Comparison of ENCODE assay signal across 1 cellular context in the genomic region with DNA sequence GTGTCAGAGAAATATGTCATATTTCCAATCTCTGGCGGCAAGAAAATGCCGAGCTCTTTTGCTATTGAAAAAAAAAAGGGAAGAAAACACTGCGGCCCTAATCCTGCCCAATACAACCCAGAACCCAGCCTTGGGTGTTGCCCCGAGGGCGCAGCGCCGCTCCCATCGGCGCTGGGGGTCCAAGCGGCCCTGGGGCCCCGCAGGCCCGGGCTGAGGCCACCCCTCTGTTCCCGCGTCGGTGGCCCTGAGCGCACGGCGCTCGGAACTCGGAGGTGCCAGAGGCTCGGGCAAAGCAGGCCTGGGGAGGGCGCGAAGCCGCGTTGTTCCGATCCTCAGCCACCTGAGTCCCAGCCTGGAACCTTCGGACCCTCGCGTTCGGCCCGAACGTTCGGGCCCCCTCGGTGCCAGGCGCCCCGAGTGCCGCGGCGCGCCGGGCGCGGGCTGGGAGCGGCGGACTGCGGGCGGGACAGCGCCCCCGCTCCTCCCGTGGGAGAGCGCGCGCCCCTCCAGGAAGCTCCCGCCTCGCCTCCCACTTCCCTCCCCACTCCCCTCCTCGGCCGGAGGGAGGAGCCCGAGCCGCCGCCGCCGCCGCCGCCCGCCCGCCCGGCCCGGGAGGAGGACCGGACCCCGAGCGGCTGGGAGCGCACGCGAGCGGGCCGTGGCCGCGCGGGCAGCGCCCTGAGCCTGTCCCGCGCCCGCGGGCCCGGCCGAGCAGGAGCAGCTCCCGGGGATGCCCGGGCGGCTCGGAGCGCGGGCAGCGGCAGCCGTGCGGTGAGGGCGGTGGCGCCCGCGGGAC.
TF ChIP-seq lines count a peak whose summit lies in the region.

A gene (plus strand): TSS at position 594 of the 796 bp plus-strand sequence. CDS start 18,160 bp downstream, outside the sequence.

TF ChIP-seq in HepG2, 621 proteins besides CTCF, POLR2A, EP300 and RAD21 (continued from another document and continues in another):
- TF ChIP-seq, protein P1, sequence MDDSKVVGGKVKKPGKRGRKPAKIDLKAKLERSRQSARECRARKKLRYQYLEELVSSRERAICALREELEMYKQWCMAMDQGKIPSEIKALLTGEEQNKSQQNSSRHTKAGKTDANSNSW (CRISPR knock-in tag; IDR thresholded peaks at IDR 0.05; ENCODE audit: borderline replicate concordance): no peak; the same call in 1 of the 2 replicates
- TF ChIP-seq ZNF557 (CRISPR knock-in tag; IDR thresholded peaks at IDR 0.05): 0 out of 2 replicates have a peak, but pooled peaks have one; percentile 32
- TF ChIP-seq, protein P2, sequence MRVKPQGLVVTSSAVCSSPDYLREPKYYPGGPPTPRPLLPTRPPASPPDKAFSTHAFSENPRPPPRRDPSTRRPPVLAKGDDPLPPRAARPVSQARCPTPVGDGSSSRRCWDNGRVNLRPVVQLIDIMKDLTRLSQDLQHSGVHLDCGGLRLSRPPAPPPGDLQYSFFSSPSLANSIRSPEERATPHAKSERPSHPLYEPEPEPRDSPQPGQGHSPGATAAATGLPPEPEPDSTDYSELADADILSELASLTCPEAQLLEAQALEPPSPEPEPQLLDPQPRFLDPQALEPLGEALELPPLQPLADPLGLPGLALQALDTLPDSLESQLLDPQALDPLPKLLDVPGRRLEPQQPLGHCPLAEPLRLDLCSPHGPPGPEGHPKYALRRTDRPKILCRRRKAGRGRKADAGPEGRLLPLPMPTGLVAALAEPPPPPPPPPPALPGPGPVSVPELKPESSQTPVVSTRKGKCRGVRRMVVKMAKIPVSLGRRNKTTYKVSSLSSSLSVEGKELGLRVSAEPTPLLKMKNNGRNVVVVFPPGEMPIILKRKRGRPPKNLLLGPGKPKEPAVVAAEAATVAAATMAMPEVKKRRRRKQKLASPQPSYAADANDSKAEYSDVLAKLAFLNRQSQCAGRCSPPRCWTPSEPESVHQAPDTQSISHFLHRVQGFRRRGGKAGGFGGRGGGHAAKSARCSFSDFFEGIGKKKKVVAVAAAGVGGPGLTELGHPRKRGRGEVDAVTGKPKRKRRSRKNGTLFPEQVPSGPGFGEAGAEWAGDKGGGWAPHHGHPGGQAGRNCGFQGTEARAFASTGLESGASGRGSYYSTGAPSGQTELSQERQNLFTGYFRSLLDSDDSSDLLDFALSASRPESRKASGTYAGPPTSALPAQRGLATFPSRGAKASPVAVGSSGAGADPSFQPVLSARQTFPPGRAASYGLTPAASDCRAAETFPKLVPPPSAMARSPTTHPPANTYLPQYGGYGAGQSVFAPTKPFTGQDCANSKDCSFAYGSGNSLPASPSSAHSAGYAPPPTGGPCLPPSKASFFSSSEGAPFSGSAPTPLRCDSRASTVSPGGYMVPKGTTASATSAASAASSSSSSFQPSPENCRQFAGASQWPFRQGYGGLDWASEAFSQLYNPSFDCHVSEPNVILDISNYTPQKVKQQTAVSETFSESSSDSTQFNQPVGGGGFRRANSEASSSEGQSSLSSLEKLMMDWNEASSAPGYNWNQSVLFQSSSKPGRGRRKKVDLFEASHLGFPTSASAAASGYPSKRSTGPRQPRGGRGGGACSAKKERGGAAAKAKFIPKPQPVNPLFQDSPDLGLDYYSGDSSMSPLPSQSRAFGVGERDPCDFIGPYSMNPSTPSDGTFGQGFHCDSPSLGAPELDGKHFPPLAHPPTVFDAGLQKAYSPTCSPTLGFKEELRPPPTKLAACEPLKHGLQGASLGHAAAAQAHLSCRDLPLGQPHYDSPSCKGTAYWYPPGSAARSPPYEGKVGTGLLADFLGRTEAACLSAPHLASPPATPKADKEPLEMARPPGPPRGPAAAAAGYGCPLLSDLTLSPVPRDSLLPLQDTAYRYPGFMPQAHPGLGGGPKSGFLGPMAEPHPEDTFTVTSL (CRISPR knock-in tag; IDR thresholded peaks at IDR 0.05; ENCODE audit: borderline replicate concordance): no peak
- TF ChIP-seq, protein P3, sequence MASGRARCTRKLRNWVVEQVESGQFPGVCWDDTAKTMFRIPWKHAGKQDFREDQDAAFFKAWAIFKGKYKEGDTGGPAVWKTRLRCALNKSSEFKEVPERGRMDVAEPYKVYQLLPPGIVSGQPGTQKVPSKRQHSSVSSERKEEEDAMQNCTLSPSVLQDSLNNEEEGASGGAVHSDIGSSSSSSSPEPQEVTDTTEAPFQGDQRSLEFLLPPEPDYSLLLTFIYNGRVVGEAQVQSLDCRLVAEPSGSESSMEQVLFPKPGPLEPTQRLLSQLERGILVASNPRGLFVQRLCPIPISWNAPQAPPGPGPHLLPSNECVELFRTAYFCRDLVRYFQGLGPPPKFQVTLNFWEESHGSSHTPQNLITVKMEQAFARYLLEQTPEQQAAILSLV (CRISPR knock-in tag; IDR thresholded peaks at IDR 0.05; ENCODE audit: borderline replicate concordance): no peak
- TF ChIP-seq SAP130 (CRISPR knock-in tag; IDR thresholded peaks at IDR 0.05; ENCODE audit: low read depth): no peak
- TF ChIP-seq ZBTB7A (CRISPR knock-in tag; IDR thresholded peaks at IDR 0.05): peak; percentile 59; the same call in 1 of the 2 replicates
- TF ChIP-seq ZFP90 (CRISPR knock-in tag; IDR thresholded peaks at IDR 0.05; ENCODE audit: borderline replicate concordance): peak; percentile 31; the same call in 1 of the 2 replicates
- TF ChIP-seq ZNF264 (CRISPR knock-in tag; IDR thresholded peaks at IDR 0.05): no peak
- TF ChIP-seq, protein P4, sequence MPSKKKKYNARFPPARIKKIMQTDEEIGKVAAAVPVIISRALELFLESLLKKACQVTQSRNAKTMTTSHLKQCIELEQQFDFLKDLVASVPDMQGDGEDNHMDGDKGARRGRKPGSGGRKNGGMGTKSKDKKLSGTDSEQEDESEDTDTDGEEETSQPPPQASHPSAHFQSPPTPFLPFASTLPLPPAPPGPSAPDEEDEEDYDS (CRISPR knock-in tag; IDR thresholded peaks at IDR 0.05): no peak
- TF ChIP-seq, protein P5, sequence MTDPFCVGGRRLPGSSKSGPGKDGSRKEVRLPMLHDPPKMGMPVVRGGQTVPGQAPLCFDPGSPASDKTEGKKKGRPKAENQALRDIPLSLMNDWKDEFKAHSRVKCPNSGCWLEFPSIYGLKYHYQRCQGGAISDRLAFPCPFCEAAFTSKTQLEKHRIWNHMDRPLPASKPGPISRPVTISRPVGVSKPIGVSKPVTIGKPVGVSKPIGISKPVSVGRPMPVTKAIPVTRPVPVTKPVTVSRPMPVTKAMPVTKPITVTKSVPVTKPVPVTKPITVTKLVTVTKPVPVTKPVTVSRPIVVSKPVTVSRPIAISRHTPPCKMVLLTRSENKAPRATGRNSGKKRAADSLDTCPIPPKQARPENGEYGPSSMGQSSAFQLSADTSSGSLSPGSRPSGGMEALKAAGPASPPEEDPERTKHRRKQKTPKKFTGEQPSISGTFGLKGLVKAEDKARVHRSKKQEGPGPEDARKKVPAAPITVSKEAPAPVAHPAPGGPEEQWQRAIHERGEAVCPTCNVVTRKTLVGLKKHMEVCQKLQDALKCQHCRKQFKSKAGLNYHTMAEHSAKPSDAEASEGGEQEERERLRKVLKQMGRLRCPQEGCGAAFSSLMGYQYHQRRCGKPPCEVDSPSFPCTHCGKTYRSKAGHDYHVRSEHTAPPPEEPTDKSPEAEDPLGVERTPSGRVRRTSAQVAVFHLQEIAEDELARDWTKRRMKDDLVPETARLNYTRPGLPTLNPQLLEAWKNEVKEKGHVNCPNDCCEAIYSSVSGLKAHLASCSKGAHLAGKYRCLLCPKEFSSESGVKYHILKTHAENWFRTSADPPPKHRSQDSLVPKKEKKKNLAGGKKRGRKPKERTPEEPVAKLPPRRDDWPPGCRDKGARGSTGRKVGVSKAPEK (CRISPR knock-in tag; IDR thresholded peaks at IDR 0.05; ENCODE audit: borderline replicate concordance): no peak
- TF ChIP-seq GABPB1 (CRISPR knock-in tag; IDR thresholded peaks at IDR 0.05): no peak; the same call in 1 of the 2 replicates
- no peak for TF ChIP-seq HCFC1 (IDR thresholded peaks at IDR 0.05; ENCODE audit: low read depth, low read length)
- no peak for TF ChIP-seq ZNF605 (CRISPR knock-in tag; IDR thresholded peaks at IDR 0.05)
- no peak for TF ChIP-seq ZSCAN30 (CRISPR knock-in tag; IDR thresholded peaks at IDR 0.05)
- TF ChIP-seq, protein P6, sequence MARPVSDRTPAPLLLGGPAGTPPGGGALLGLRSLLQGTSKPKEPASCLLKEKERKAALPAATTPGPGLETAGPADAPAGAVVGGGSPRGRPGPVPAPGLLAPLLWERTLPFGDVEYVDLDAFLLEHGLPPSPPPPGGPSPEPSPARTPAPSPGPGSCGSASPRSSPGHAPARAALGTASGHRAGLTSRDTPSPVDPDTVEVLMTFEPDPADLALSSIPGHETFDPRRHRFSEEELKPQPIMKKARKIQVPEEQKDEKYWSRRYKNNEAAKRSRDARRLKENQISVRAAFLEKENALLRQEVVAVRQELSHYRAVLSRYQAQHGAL (CRISPR knock-in tag; IDR thresholded peaks at IDR 0.05; ENCODE audit: not compliant biosample characterization): no peak
- no peak for TF ChIP-seq FOXK1 (CRISPR knock-in tag; IDR thresholded peaks at IDR 0.05; ENCODE audit: borderline replicate concordance, low read depth)
- 0 out of 2 replicates have a peak, but pooled peaks have one; percentile 10 for TF ChIP-seq ETV5 (CRISPR knock-in tag; IDR thresholded peaks at IDR 0.05; ENCODE audit: borderline replicate concordance)
- peak; percentile 46; the same call in 1 of the 2 replicates for TF ChIP-seq NKX3-1 (CRISPR knock-in tag; IDR thresholded peaks at IDR 0.05)
- no peak for TF ChIP-seq HOXA7 (CRISPR knock-in tag; IDR thresholded peaks at IDR 0.05)
- no peak for TF ChIP-seq GABPA (IDR thresholded peaks at IDR 0.05; ENCODE audit: low read depth, low read length)
- TF ChIP-seq GABPA (CRISPR knock-in tag; IDR thresholded peaks at IDR 0.05; ENCODE audit: low read depth): no peak
- TF ChIP-seq BRD4 (CRISPR knock-in tag; IDR thresholded peaks at IDR 0.05): no peak
- TF ChIP-seq ZBTB21 (CRISPR knock-in tag; IDR thresholded peaks at IDR 0.05): no peak
- TF ChIP-seq MXD4 (CRISPR knock-in tag; IDR thresholded peaks at IDR 0.05): no peak
- no peak for TF ChIP-seq ZSCAN25 (CRISPR knock-in tag; IDR thresholded peaks at IDR 0.05)
- TF ChIP-seq ZNF543 (CRISPR knock-in tag; IDR thresholded peaks at IDR 0.05): no peak
- TF ChIP-seq, protein P7, sequence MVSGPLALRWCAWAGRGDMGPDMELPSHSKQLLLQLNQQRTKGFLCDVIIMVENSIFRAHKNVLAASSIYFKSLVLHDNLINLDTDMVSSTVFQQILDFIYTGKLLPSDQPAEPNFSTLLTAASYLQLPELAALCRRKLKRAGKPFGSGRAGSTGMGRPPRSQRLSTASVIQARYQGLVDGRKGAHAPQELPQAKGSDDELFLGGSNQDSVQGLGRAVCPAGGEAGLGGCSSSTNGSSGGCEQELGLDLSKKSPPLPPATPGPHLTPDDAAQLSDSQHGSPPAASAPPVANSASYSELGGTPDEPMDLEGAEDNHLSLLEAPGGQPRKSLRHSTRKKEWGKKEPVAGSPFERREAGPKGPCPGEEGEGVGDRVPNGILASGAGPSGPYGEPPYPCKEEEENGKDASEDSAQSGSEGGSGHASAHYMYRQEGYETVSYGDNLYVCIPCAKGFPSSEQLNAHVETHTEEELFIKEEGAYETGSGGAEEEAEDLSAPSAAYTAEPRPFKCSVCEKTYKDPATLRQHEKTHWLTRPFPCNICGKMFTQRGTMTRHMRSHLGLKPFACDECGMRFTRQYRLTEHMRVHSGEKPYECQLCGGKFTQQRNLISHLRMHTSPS (CRISPR knock-in tag; IDR thresholded peaks at IDR 0.05; ENCODE audit: low read depth): no peak
- TF ChIP-seq XRCC5 (optimal IDR thresholded peaks at IDR 0.05; ENCODE audit: low read length): no peak
- TF ChIP-seq, protein P8, sequence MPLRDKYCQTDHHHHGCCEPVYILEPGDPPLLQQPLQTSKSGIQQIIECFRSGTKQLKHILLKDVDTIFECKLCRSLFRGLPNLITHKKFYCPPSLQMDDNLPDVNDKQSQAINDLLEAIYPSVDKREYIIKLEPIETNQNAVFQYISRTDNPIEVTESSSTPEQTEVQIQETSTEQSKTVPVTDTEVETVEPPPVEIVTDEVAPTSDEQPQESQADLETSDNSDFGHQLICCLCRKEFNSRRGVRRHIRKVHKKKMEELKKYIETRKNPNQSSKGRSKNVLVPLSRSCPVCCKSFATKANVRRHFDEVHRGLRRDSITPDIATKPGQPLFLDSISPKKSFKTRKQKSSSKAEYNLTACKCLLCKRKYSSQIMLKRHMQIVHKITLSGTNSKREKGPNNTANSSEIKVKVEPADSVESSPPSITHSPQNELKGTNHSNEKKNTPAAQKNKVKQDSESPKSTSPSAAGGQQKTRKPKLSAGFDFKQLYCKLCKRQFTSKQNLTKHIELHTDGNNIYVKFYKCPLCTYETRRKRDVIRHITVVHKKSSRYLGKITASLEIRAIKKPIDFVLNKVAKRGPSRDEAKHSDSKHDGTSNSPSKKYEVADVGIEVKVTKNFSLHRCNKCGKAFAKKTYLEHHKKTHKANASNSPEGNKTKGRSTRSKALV (CRISPR knock-in tag; IDR thresholded peaks at IDR 0.05): peak; percentile 80
- TF ChIP-seq SP5 (CRISPR knock-in tag; IDR thresholded peaks at IDR 0.05; ENCODE audit: borderline replicate concordance, low read depth): no peak; the same call in 1 of the 2 replicates
- no peak for TF ChIP-seq EZH2 (conservative IDR thresholded peaks at IDR 0.05; ENCODE audit: low read depth, low read length)
- no peak for TF ChIP-seq TCF7L2 (IDR thresholded peaks at IDR 0.05; ENCODE audit: low read depth, low read length)
- TF ChIP-seq TCF7 (IDR thresholded peaks at IDR 0.05; ENCODE audit: low read depth): no peak
- no peak for TF ChIP-seq HNF4A (CRISPR knock-in tag; IDR thresholded peaks at IDR 0.05)
- no peak for TF ChIP-seq ZNF234 (CRISPR knock-in tag; conservative IDR thresholded peaks at IDR 0.05)
- TF ChIP-seq, protein P9, sequence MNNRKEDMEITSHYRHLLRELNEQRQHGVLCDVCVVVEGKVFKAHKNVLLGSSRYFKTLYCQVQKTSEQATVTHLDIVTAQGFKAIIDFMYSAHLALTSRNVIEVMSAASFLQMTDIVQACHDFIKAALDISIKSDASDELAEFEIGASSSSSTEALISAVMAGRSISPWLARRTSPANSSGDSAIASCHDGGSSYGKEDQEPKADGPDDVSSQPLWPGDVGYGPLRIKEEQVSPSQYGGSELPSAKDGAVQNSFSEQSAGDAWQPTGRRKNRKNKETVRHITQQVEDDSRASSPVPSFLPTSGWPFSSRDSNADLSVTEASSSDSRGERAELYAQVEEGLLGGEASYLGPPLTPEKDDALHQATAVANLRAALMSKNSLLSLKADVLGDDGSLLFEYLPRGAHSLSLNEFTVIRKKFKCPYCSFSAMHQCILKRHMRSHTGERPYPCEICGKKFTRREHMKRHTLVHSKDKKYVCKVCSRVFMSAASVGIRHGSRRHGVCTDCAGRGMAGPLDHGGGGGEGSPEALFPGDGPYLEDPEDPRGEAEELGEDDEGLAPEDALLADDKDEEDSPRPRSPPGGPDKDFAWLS (CRISPR knock-in tag; IDR thresholded peaks at IDR 0.05; ENCODE audit: borderline replicate concordance): no peak
- no peak for TF ChIP-seq ZNF792 (CRISPR knock-in tag; IDR thresholded peaks at IDR 0.05)
- TF ChIP-seq PHF8 (CRISPR knock-in tag; IDR thresholded peaks at IDR 0.05): peak; percentile 35; the same call in 1 of the 2 replicates
- no peak for TF ChIP-seq ZFP1 (CRISPR knock-in tag; IDR thresholded peaks at IDR 0.05)
- TF ChIP-seq ELF1 (CRISPR knock-in tag; IDR thresholded peaks at IDR 0.05): no peak
- TF ChIP-seq, protein P10, sequence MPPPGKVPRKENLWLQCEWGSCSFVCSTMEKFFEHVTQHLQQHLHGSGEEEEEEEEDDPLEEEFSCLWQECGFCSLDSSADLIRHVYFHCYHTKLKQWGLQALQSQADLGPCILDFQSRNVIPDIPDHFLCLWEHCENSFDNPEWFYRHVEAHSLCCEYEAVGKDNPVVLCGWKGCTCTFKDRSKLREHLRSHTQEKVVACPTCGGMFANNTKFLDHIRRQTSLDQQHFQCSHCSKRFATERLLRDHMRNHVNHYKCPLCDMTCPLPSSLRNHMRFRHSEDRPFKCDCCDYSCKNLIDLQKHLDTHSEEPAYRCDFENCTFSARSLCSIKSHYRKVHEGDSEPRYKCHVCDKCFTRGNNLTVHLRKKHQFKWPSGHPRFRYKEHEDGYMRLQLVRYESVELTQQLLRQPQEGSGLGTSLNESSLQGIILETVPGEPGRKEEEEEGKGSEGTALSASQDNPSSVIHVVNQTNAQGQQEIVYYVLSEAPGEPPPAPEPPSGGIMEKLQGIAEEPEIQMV (CRISPR knock-in tag; IDR thresholded peaks at IDR 0.05; ENCODE audit: low read depth): peak; percentile 23; the same call in 1 of the 2 replicates
- TF ChIP-seq ZNF562 (CRISPR knock-in tag; IDR thresholded peaks at IDR 0.05; ENCODE audit: borderline replicate concordance): no peak
